1 cellular context compared by ENCODE assay signal in genomic region chr14:75126679-75127473, GRCh38.
TF ChIP-seq lines count a peak whose summit lies in the region.

Gene NEK9, minus strand, starts transcription at chr14:75127048. Its CDS starts 127 bp downstream, at chr14:75126921.

TF ChIP-seq in HepG2, 621 proteins besides CTCF, POLR2A, EP300 and RAD21 (continued from another document and continues in another):
- TF ChIP-seq HOMEZ (CRISPR knock-in tag; IDR thresholded peaks at IDR 0.05; ENCODE audit: low read depth) (peak; percentile 35; the same call in 1 of the 2 replicates), ZNF44 (CRISPR knock-in tag; IDR thresholded peaks at IDR 0.05) (0 out of 2 replicates have a peak, but pooled peaks have one; percentile 63), ZNF691 (CRISPR knock-in tag; IDR thresholded peaks at IDR 0.05; ENCODE audit: borderline replicate concordance, low read depth) (no peak; the same call in 1 of the 2 replicates), RFXAP (CRISPR knock-in tag; IDR thresholded peaks at IDR 0.05; ENCODE audit: borderline replicate concordance) (peak; percentile 77), SPEN (CRISPR knock-in tag; IDR thresholded peaks at IDR 0.05; ENCODE audit: low read depth) (peak; percentile 94; the same call in 1 of the 2 replicates), POGZ (CRISPR knock-in tag; IDR thresholded peaks at IDR 0.05) (peak; percentile 37; the same call in 1 of the 2 replicates), ZNF30 (CRISPR knock-in tag; IDR thresholded peaks at IDR 0.05) (no peak), POLR2AphosphoS5 (IDR thresholded peaks at IDR 0.05; ENCODE audit: low read depth, low read length) (peak; percentile 86), ZBTB25 (CRISPR knock-in tag; IDR thresholded peaks at IDR 0.05) (no peak; the same call in none of the 2 replicates), KLF11 (CRISPR knock-in tag; IDR thresholded peaks at IDR 0.05) (peak; percentile 55; the same call in 1 of the 2 replicates), EHMT2 (IDR thresholded peaks at IDR 0.05; ENCODE audit: borderline replicate concordance, low read depth, low read length) (peak; percentile 65; the same call in 1 of the 2 replicates), ZFP36L2 (CRISPR knock-in tag; IDR thresholded peaks at IDR 0.05) (peak; percentile 85; the same call in 1 of the 2 replicates), ZMYM2 (CRISPR knock-in tag; IDR thresholded peaks at IDR 0.05) (no peak), SP140L (CRISPR knock-in tag; IDR thresholded peaks at IDR 0.05; ENCODE audit: borderline replicate concordance) (0 out of 2 replicates have a peak, but pooled peaks have one; percentile 54), NCOA2 (CRISPR knock-in tag; IDR thresholded peaks at IDR 0.05) (peak; percentile 30; the same call in 1 of the 2 replicates), ATF6 (CRISPR knock-in tag; conservative IDR thresholded peaks at IDR 0.05) (0 out of 2 replicates have a peak, but pooled peaks have one; percentile 34), ZNF510 (CRISPR knock-in tag; IDR thresholded peaks at IDR 0.05; ENCODE audit: low read depth) (no peak; the same call in 1 of the 2 replicates), ZNF207 (IDR thresholded peaks at IDR 0.05; ENCODE audit: borderline replicate concordance) (no peak), ZNF549 (CRISPR knock-in tag; IDR thresholded peaks at IDR 0.05) (0 out of 2 replicates have a peak, but pooled peaks have one; percentile 51), THRA (CRISPR knock-in tag; IDR thresholded peaks at IDR 0.05; ENCODE audit: borderline replicate concordance) (peak; percentile 42; the same call in 1 of the 2 replicates), ZNF709 (CRISPR knock-in tag; IDR thresholded peaks at IDR 0.05) (peak; percentile 79; the same call in 1 of the 2 replicates), ATM (IDR thresholded peaks at IDR 0.05; ENCODE audit: borderline replicate concordance) (no peak), MLLT10 (CRISPR knock-in tag; IDR thresholded peaks at IDR 0.05) (no peak), HMG20A (CRISPR knock-in tag; IDR thresholded peaks at IDR 0.05; ENCODE audit: borderline replicate concordance) (peak; percentile 15; the same call in 1 of the 2 replicates), ZBTB39 (CRISPR knock-in tag; IDR thresholded peaks at IDR 0.05) (no peak), CCAR2 (optimal IDR thresholded peaks at IDR 0.05; ENCODE audit: low read depth, low read length) (no peak), ZNF121 (CRISPR knock-in tag; IDR thresholded peaks at IDR 0.05) (no peak), SETDB1 (CRISPR knock-in tag; IDR thresholded peaks at IDR 0.05; ENCODE audit: borderline replicate concordance) (peak; percentile 61; the same call in 1 of the 2 replicates), HMG20B (CRISPR knock-in tag; conservative IDR thresholded peaks at IDR 0.05) (peak; percentile 66; the same call in 1 of the 2 replicates), ELF3 (CRISPR knock-in tag; IDR thresholded peaks at IDR 0.05) (peak; percentile 73; the same call in 1 of the 2 replicates), XRCC5 (optimal IDR thresholded peaks at IDR 0.05; ENCODE audit: low read length) (peak; percentile 20), IKZF4 (CRISPR knock-in tag; IDR thresholded peaks at IDR 0.05; ENCODE audit: borderline replicate concordance, low read depth, not compliant biosample characterization) (peak; percentile 81), ZNF83 (CRISPR knock-in tag; IDR thresholded peaks at IDR 0.05; ENCODE audit: borderline replicate concordance) (no peak), ZNF644 (CRISPR knock-in tag; IDR thresholded peaks at IDR 0.05; ENCODE audit: low read depth) (no peak), ZBTB44 (CRISPR knock-in tag; IDR thresholded peaks at IDR 0.05) (peak; percentile 90), MEF2D (CRISPR knock-in tag; IDR thresholded peaks at IDR 0.05) (0 out of 2 replicates have a peak, but pooled peaks have one; percentile 48)
- TF ChIP-seq, protein P1, sequence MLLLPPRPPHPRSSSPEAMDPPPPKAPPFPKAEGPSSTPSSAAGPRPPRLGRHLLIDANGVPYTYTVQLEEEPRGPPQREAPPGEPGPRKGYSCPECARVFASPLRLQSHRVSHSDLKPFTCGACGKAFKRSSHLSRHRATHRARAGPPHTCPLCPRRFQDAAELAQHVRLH (CRISPR knock-in tag; IDR thresholded peaks at IDR 0.05; ENCODE audit: borderline replicate concordance, low read depth), result peak; percentile 94
- TF ChIP-seq, protein P2, sequence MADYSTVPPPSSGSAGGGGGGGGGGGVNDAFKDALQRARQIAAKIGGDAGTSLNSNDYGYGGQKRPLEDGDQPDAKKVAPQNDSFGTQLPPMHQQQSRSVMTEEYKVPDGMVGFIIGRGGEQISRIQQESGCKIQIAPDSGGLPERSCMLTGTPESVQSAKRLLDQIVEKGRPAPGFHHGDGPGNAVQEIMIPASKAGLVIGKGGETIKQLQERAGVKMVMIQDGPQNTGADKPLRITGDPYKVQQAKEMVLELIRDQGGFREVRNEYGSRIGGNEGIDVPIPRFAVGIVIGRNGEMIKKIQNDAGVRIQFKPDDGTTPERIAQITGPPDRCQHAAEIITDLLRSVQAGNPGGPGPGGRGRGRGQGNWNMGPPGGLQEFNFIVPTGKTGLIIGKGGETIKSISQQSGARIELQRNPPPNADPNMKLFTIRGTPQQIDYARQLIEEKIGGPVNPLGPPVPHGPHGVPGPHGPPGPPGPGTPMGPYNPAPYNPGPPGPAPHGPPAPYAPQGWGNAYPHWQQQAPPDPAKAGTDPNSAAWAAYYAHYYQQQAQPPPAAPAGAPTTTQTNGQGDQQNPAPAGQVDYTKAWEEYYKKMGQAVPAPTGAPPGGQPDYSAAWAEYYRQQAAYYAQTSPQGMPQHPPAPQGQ (CRISPR knock-in tag; IDR thresholded peaks at IDR 0.05; ENCODE audit: borderline replicate concordance), result 0 out of 2 replicates have a peak, but pooled peaks have one; percentile 25
- TF ChIP-seq, protein P3, sequence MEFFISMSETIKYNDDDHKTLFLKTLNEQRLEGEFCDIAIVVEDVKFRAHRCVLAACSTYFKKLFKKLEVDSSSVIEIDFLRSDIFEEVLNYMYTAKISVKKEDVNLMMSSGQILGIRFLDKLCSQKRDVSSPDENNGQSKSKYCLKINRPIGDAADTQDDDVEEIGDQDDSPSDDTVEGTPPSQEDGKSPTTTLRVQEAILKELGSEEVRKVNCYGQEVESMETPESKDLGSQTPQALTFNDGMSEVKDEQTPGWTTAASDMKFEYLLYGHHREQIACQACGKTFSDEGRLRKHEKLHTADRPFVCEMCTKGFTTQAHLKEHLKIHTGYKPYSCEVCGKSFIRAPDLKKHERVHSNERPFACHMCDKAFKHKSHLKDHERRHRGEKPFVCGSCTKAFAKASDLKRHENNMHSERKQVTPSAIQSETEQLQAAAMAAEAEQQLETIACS (CRISPR knock-in tag; IDR thresholded peaks at IDR 0.05), result 0 out of 2 replicates have a peak, but pooled peaks have one; percentile 12
- TF ChIP-seq, protein P4, sequence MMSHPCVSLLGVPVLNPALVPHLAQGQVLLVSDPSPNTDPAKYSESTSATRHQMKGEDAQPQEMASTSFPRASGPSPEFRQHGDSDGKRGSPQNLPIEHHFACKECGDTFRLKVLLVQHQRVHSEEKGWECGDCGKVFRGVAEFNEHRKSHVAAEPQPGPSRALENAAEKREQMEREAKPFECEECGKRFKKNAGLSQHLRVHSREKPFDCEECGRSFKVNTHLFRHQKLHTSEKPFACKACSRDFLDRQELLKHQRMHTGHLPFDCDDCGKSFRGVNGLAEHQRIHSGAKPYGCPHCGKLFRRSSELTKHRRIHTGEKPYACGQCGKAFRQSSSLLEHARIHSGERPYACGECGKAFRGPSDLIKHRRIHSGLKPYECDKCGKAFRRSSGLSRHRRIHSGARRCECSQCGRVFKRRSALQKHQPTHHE (CRISPR knock-in tag; IDR thresholded peaks at IDR 0.05; ENCODE audit: borderline replicate concordance), result peak; percentile 62
